ENCODE assay signal across 1 cellular context in genomic region chr2:74032909-74033261, GRCh38.
TF ChIP-seq lines count a peak whose summit lies in the region.

No MANE protein-coding gene starts in this region.

TF ChIP-seq in GM12878, 131 proteins besides CTCF, POLR2A, EP300 and RAD21 (continued from another document):
- TF ChIP-seq PRDM15 (CRISPR knock-in tag; IDR thresholded peaks at IDR 0.05), result no peak
- TF ChIP-seq E4F1 (IDR thresholded peaks at IDR 0.05; ENCODE audit: borderline replicate concordance, partially characterized antibody), result no peak
- TF ChIP-seq ESRRA (IDR thresholded peaks at IDR 0.05; ENCODE audit: low read length), result peak; percentile 17; the same call in 1 of the 2 replicates
- TF ChIP-seq MLLT1 (IDR thresholded peaks at IDR 0.05), result no peak
- TF ChIP-seq SMARCA5 (IDR thresholded peaks at IDR 0.05), result 0 out of 2 replicates have a peak, but pooled peaks have one; percentile 36
- peak; percentile 75 for TF ChIP-seq NFIC (IDR thresholded peaks at IDR 0.05; ENCODE audit: low read depth, low read length)
- no peak for TF ChIP-seq BHLHE40 (IDR thresholded peaks at IDR 0.05; ENCODE audit: borderline replicate concordance in 1 of 2, low read depth in 2 of 2, low read length in 1 of 2)
- TF ChIP-seq FOXM1 (IDR thresholded peaks at IDR 0.05; ENCODE audit: low read depth, low read length), result peak; percentile 85; the same call in 1 of the 2 replicates
